ENCODE assay signal across 1 cellular context in genomic region chr2:153834662-153835061, GRCh38.
TF ChIP-seq lines count a peak whose summit lies in the region.

No MANE protein-coding gene starts in this region.

TF ChIP-seq in HepG2, 621 proteins besides CTCF, POLR2A, EP300 and RAD21 (continued from another document and continues in another):
- TF ChIP-seq, protein P1, sequence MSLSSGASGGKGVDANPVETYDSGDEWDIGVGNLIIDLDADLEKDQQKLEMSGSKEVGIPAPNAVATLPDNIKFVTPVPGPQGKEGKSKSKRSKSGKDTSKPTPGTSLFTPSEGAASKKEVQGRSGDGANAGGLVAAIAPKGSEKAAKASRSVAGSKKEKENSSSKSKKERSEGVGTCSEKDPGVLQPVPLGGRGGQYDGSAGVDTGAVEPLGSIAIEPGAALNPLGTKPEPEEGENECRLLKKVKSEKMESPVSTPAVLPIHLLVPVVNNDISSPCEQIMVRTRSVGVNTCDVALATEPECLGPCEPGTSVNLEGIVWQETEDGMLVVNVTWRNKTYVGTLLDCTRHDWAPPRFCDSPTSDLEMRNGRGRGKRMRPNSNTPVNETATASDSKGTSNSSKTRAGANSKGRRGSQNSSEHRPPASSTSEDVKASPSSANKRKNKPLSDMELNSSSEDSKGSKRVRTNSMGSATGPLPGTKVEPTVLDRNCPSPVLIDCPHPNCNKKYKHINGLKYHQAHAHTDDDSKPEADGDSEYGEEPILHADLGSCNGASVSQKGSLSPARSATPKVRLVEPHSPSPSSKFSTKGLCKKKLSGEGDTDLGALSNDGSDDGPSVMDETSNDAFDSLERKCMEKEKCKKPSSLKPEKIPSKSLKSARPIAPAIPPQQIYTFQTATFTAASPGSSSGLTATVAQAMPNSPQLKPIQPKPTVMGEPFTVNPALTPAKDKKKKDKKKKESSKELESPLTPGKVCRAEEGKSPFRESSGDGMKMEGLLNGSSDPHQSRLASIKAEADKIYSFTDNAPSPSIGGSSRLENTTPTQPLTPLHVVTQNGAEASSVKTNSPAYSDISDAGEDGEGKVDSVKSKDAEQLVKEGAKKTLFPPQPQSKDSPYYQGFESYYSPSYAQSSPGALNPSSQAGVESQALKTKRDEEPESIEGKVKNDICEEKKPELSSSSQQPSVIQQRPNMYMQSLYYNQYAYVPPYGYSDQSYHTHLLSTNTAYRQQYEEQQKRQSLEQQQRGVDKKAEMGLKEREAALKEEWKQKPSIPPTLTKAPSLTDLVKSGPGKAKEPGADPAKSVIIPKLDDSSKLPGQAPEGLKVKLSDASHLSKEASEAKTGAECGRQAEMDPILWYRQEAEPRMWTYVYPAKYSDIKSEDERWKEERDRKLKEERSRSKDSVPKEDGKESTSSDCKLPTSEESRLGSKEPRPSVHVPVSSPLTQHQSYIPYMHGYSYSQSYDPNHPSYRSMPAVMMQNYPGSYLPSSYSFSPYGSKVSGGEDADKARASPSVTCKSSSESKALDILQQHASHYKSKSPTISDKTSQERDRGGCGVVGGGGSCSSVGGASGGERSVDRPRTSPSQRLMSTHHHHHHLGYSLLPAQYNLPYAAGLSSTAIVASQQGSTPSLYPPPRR (CRISPR knock-in tag; IDR thresholded peaks at IDR 0.05; ENCODE audit: borderline replicate concordance): peak; percentile 84
- TF ChIP-seq ZNF646 (CRISPR knock-in tag; IDR thresholded peaks at IDR 0.05): no peak
- no peak for TF ChIP-seq ZNF558 (CRISPR knock-in tag; IDR thresholded peaks at IDR 0.05; ENCODE audit: borderline replicate concordance)
- no peak for TF ChIP-seq ZSCAN31 (CRISPR knock-in tag; IDR thresholded peaks at IDR 0.05; ENCODE audit: low read depth)
- TF ChIP-seq ZBTB2 (CRISPR knock-in tag; IDR thresholded peaks at IDR 0.05; ENCODE audit: low read depth): no peak
- TF ChIP-seq KLF15 (CRISPR knock-in tag; IDR thresholded peaks at IDR 0.05; ENCODE audit: borderline replicate concordance): no peak
- no peak for TF ChIP-seq CHCHD3 (CRISPR knock-in tag; IDR thresholded peaks at IDR 0.05)
- no peak for TF ChIP-seq ZNF276 (CRISPR knock-in tag; IDR thresholded peaks at IDR 0.05; ENCODE audit: low read depth)
- TF ChIP-seq KMT2B (CRISPR knock-in tag; IDR thresholded peaks at IDR 0.05): no peak
- TF ChIP-seq ZNF704 (CRISPR knock-in tag; IDR thresholded peaks at IDR 0.05; ENCODE audit: borderline replicate concordance): no peak
- no peak for TF ChIP-seq ZNF343 (CRISPR knock-in tag; IDR thresholded peaks at IDR 0.05)
- TF ChIP-seq ZNF670 (CRISPR knock-in tag; IDR thresholded peaks at IDR 0.05; ENCODE audit: borderline replicate concordance): no peak
- TF ChIP-seq ZNF841 (CRISPR knock-in tag; IDR thresholded peaks at IDR 0.05; ENCODE audit: borderline replicate concordance): no peak
- no peak for TF ChIP-seq CBFB (CRISPR knock-in tag; IDR thresholded peaks at IDR 0.05)
- peak; percentile 81 for TF ChIP-seq HHEX (CRISPR knock-in tag; IDR thresholded peaks at IDR 0.05)
- no peak for TF ChIP-seq HDAC2 (CRISPR knock-in tag; IDR thresholded peaks at IDR 0.05)
- TF ChIP-seq SNAPC4 (CRISPR knock-in tag; IDR thresholded peaks at IDR 0.05): no peak
- no peak for TF ChIP-seq ZNF160 (CRISPR knock-in tag; IDR thresholded peaks at IDR 0.05)
- TF ChIP-seq WIZ (CRISPR knock-in tag; IDR thresholded peaks at IDR 0.05): peak; percentile 54; the same call in 1 of the 2 replicates
- 0 out of 2 replicates have a peak, but pooled peaks have one; percentile 38 for TF ChIP-seq TARDBP (CRISPR knock-in tag; IDR thresholded peaks at IDR 0.05)
- TF ChIP-seq ZNF414 (CRISPR knock-in tag; IDR thresholded peaks at IDR 0.05): no peak
- no peak for TF ChIP-seq MEF2D (CRISPR knock-in tag; IDR thresholded peaks at IDR 0.05)
- TF ChIP-seq, protein P2, sequence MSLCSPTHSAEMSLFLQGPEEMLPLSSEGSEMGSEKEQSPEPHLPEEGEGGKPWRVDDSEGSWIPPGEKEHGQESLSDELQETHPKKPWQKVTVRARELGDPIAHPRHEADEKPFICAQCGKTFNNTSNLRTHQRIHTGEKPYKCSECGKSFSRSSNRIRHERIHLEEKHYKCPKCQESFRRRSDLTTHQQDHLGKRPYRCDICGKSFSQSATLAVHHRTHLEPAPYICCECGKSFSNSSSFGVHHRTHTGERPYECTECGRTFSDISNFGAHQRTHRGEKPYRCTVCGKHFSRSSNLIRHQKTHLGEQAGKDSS (CRISPR knock-in tag; IDR thresholded peaks at IDR 0.05; ENCODE audit: borderline replicate concordance, low read depth): no peak
- TF ChIP-seq ZSCAN30 (CRISPR knock-in tag; IDR thresholded peaks at IDR 0.05): no peak
- TF ChIP-seq TIGD3 (CRISPR knock-in tag; IDR thresholded peaks at IDR 0.05; ENCODE audit: borderline replicate concordance): no peak
- no peak for TF ChIP-seq U2AF1 (optimal IDR thresholded peaks at IDR 0.05; ENCODE audit: low read depth, low read length)
- TF ChIP-seq ZNF615 (CRISPR knock-in tag; IDR thresholded peaks at IDR 0.05; ENCODE audit: borderline replicate concordance): no peak
- no peak for TF ChIP-seq PTBP1 (IDR thresholded peaks at IDR 0.05; ENCODE audit: low read depth, low read length, poor library complexity, severe bottlenecking)
- no peak for TF ChIP-seq ZNF367 (CRISPR knock-in tag; IDR thresholded peaks at IDR 0.05; ENCODE audit: borderline replicate concordance)
- TF ChIP-seq TEF (CRISPR knock-in tag; IDR thresholded peaks at IDR 0.05): peak; percentile 63; the same call in 1 of the 2 replicates
- no peak for TF ChIP-seq ZNF746 (CRISPR knock-in tag; IDR thresholded peaks at IDR 0.05)
